29 cellular contexts compared by ENCODE assay signal in the genomic region with DNA sequence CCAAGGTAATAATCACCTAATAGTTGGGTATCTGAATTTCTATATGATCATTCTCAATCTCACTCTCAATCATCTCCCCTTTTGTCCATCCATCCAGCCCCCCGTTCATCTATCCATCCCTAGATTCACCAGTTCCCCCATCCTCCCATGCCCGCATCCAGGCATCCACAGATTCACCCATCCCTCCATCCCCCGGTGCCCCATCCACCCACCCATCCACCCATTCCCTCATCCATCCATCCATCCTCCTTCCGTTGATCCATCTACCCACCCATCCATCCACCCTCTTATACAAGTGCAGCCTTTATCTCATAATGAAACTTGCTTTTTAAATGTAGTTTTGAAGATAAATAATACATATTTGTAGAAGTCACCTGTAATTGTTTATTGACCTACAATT.
DNase-seq lines count a peak whose midpoint lies in the region; TF ChIP-seq lines count a peak whose summit lies in the region.
"Had no signal": no experiment of that assay in that cellular context is flagged by ENCODE, and none has a peak within 500 bp of the region (broad histone marks: within the 10 kb centered on the region; RNA-seq: fewer than 3 reads in every experiment).

No MANE protein-coding gene starts in this region.

- DNase-seq in SK-N-MC (ENCODE audit: low read depth, low spot score) (no peak), H4 (ENCODE audit: low spot score) (no peak), NCI-H1048 (lab: John Stamatoyannopoulos, UW) (no peak), adrenal gland (no peak), prostate gland (ENCODE audit: low spot score) (no peak)
- DNase-seq: 8988T; ACHN; AML-193; BE2C; C1 segment of cervical spinal cord; Caco-2; Calu3; CD4-positive, alpha-beta memory T cell; CD4-positive, alpha-beta T cell; CD4-positive, CD25-positive, alpha-beta regulatory T cell; CD8-positive, alpha-beta memory T cell; CD8-positive, alpha-beta T cell; DMS153; DMS53; DMS79; DMS79 treated with DMSO at 0.1 percent for 48 hours; DND-41; EL had no signal

- TF ChIP-seq CTCF in HEK293 (tag by site-specific recombination; IDR thresholded peaks at IDR 0.05) (no peak), adrenal gland (IDR thresholded peaks at IDR 0.05) (no peak), prostate gland (IDR thresholded peaks at IDR 0.05) (no peak)

- H3K27ac ChIP-seq in BLaER1 = peak overlapping the region; percentile 88
- H3K27ac ChIP-seq in BLaER1 treated with 17β-estradiol and CSF1 and Interleukin-3, amounts not matched to agents 10 nM and 100 nM = peak overlapping the region in 6 of 11 experiments; percentile 61 to 83 (median 69); a peak in 11 of 22 replicates
- H3K27ac ChIP-seq in HEK293 (ENCODE audit: extremely low read depth, low read depth, low read length) = no peak overlapping the region
- peak overlapping the region; percentile 89 for H3K27ac ChIP-seq in SK-N-MC
- H3K27ac ChIP-seq in adrenal gland = no peak overlapping the region
- no peak overlapping the region for H3K27ac ChIP-seq in prostate gland
- H3K27ac ChIP-seq: 22Rv1, A549, C4-2B had no signal

- H3K4me2 ChIP-seq in BLaER1 = peak overlapping the region; percentile 83
- H3K4me2 ChIP-seq in BLaER1 treated with 17β-estradiol and CSF1 and Interleukin-3, amounts not matched to agents 10 nM and 100 nM = peak overlapping the region in 10 of 11 experiments; percentile 75 to 95 (median 87); a peak in 19 of 22 replicates
- H3K4me2 ChIP-seq: A549 had no signal

- H3K4me3 ChIP-seq in BLaER1 (peak overlapping the region; percentile 65), HEK293 (ENCODE audit: low read depth, low read length) (no peak overlapping the region), SK-N-MC (no peak overlapping the region), adrenal gland (no peak overlapping the region), prostate gland (no peak overlapping the region)
- peak overlapping the region in 4 of 10 experiments; percentile 53 to 58 (median 55); a peak in 7 of 20 replicates for H3K4me3 ChIP-seq in BLaER1 treated with 17β-estradiol and CSF1 and Interleukin-3, amounts not matched to agents 10 nM and 100 nM
- H3K4me3 ChIP-seq: A549 had no signal

- CTCF ChIA-PET in HEK293 (lab: Yijun Ruan, JAX) = interaction anchor here (0.7 kb wide), 1 partner anchor 13 kb away, joined by 4 read pairs; no protein-coding TSS in a partner anchor

- H4K20me1 ChIP-seq in BLaER1 = no peaks in the 10 kb centered on the region
- no peaks in the 10 kb centered on the region for H4K20me1 ChIP-seq in BLaER1 treated with 17β-estradiol and CSF1 and Interleukin-3, amounts not matched to agents 10 nM and 100 nM

- POLR2A ChIA-PET in HEK293 (lab: Yijun Ruan, JAX) = no interaction called here

- H3K9ac ChIP-seq in BLaER1 (peak overlapping the region; percentile 85), SK-N-MC (ENCODE audit: insufficient read length) (no peak overlapping the region)
- peak overlapping the region in 5 of 11 experiments; percentile 62 to 76 (median 69); a peak in 7 of 22 replicates for H3K9ac ChIP-seq in BLaER1 treated with 17β-estradiol and CSF1 and Interleukin-3, amounts not matched to agents 10 nM and 100 nM

- TF ChIP-seq POLR2A in adrenal gland (IDR thresholded peaks at IDR 0.05) (no peak), prostate gland (IDR thresholded peaks at IDR 0.05) (no peak)

- H3K4me1 ChIP-seq in BLaER1 = peaks cover 80% of the 10 kb centered on the region
- H3K4me1 ChIP-seq in BLaER1 treated with 17β-estradiol and CSF1 and Interleukin-3, amounts not matched to agents 10 nM and 100 nM = peaks cover 44 to 99% (median 71%) of the 10 kb centered on the region in 10 experiments
- peaks cover 9% of the 10 kb centered on the region; the same call in 1 of the 2 replicates for H3K4me1 ChIP-seq in HEK293 (ENCODE audit: control insufficient read depth, insufficient read depth, low read length)
- H3K4me1 ChIP-seq in adrenal gland (replicated peaks in 1 of 2) = no peaks in the 10 kb centered on the region
- no peaks in the 10 kb centered on the region for H3K4me1 ChIP-seq in prostate gland (replicated peaks)
- H3K4me1 ChIP-seq: A549, Caco-2 had no signal

- H3K27me3 ChIP-seq in BLaER1 (no peaks in the 10 kb centered on the region), adrenal gland (no peaks in the 10 kb centered on the region), prostate gland (replicated peaks; ENCODE audit: insufficient read depth) (no peaks in the 10 kb centered on the region)
- H3K27me3 ChIP-seq in BLaER1 treated with 17β-estradiol and CSF1 and Interleukin-3, amounts not matched to agents 10 nM and 100 nM = no peaks in the 10 kb centered on the region
- H3K27me3 ChIP-seq: BE2C had no signal

- no peaks in the 10 kb centered on the region for H3K9me3 ChIP-seq in BLaER1
- H3K9me3 ChIP-seq in BLaER1 treated with 17β-estradiol and CSF1 and Interleukin-3, amounts not matched to agents 10 nM and 100 nM (replicated peaks in 1 of 11) = no peaks in the 10 kb centered on the region
- no peaks in the 10 kb centered on the region for H3K9me3 ChIP-seq in HEK293 (ENCODE audit: control insufficient read depth, insufficient read depth, low read depth, low read length)
- H3K9me3 ChIP-seq in SK-N-MC (ENCODE audit: low read depth, low read length) = no peaks in the 10 kb centered on the region
- H3K9me3 ChIP-seq in adrenal gland (replicated peaks in 1 of 3) = no peaks in the 10 kb centered on the region
- H3K9me3 ChIP-seq in prostate gland = no peaks in the 10 kb centered on the region
- H3K9me3 ChIP-seq: A549, BE2C, Caco-2 had no signal

- no peaks in the 10 kb centered on the region for H3K36me3 ChIP-seq in BLaER1
- H3K36me3 ChIP-seq in BLaER1 treated with 17β-estradiol and CSF1 and Interleukin-3, amounts not matched to agents 10 nM and 100 nM = no peaks in the 10 kb centered on the region
- H3K36me3 ChIP-seq in HEK293 (ENCODE audit: control insufficient read depth in 2 of 2, insufficient read depth in 1 of 2, low read length in 2 of 2) = no peaks in the 10 kb centered on the region
- no peaks in the 10 kb centered on the region for H3K36me3 ChIP-seq in SK-N-MC (ENCODE audit: insufficient read depth, low read length)
- no peaks in the 10 kb centered on the region for H3K36me3 ChIP-seq in adrenal gland (replicated peaks in 1 of 2)
- H3K36me3 ChIP-seq in prostate gland = no peaks in the 10 kb centered on the region

- intact Hi-C loops in adrenal gland (cut with DNase I) = no loop called here
- intact Hi-C loops in prostate gland (cut with DNase I) = no loop called here

- 83 to 92% (median 87%) methylated on average over 4 of the region's 4 CpGs for WGBS in adrenal gland, 4 donors
- 96% methylated on average over 4 of the region's 4 CpGs for WGBS in prostate gland

TF ChIP-seq in HEK293, 187 proteins besides CTCF, POLR2A, EP300 and RAD21:
- no peak for TF ChIP-seq ZNF302 (tag by site-specific recombination; IDR thresholded peaks at IDR 0.05; ENCODE audit: low read depth)
- peak; percentile 41 for TF ChIP-seq ZFHX2 (tag by site-specific recombination; conservative IDR thresholded peaks at IDR 0.05)
- TF ChIP-seq EGR2 (tag by site-specific recombination; IDR thresholded peaks at IDR 0.05; ENCODE audit: low read depth) = peak; percentile 65
- TF ChIP-seq ZNF366 (tag by site-specific recombination; conservative IDR thresholded peaks at IDR 0.05) = peak; percentile 64

Comparison
In these comparisons a context has a peak if more than half of its experiments do, and no peak if none do; other contexts are left out.
1. H3K27ac ChIP-seq: peak in BLaER1 (single experiment), BLaER1 treated with 17β-estradiol and CSF1 and Interleukin-3, amounts not matched to agents 10 nM and 100 nM (6 of 11) and SK-N-MC (single experiment); none in HEK293 (single experiment), adrenal gland (0 of 5) and prostate gland (0 of 2).